In the genomic region with DNA sequence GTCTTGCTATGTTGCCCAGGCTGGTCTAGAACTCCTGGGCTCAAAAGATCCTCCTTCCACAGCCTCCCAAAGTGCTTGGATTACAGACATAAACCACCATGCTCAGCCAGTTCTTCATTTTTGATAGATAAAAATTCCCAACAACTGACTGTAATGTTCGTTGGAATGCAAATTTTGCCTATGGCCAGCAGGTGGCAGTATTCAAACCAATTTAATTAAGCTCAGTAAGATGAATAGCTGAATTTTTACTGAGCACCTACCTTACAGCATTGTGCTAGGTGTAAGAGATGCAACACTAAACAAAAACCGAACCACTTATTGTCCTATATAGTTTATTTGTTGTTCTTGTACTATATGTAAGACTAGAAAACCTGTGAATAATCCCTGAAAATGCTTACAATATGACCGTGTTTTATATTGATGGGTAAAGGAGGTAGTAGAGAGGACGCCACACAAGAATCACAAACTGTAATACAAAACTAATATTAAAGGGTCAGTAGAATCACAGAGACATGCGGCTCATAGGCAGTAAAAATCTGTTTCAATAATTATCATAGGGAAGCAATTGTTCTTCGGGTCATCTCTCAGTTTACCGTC, we compare ENCODE assay signal across 8 cellular contexts. TPM values are rescaled to one million over a fixed set of nuclear protein-coding genes. Genes with fewer than 3 reads are reported as not detected.
DNase-seq lines count a peak whose midpoint lies in the region; ATAC-seq, FAIRE-seq and TF ChIP-seq lines count a peak whose summit lies in the region.

No MANE protein-coding gene starts in this region.

- no peaks in the 10 kb centered on the region for H3K27me3 Mint-ChIP-seq in brain

- no peaks in the 10 kb centered on the region for H3K9me3 Mint-ChIP-seq in brain

- H3K27ac ChIP-seq in kidney (ENCODE audit: low read depth in 2 of 2, low read length in 2 of 2) = no peak overlapping the region
- H3K27ac ChIP-seq in tibial artery = no peak overlapping the region

- FAIRE-seq in kidney (lab: Jason Lieb, UNC) = no peak

- peak; percentile 66 to 84 for TF ChIP-seq CTCF in brain (conservative IDR thresholded peaks at IDR 0.05)
- TF ChIP-seq CTCF in kidney (IDR thresholded peaks at IDR 0.05; ENCODE audit: borderline replicate concordance, extremely low read depth, insufficient read depth) = peak; percentile 80
- peak; percentile 65 to 78 for TF ChIP-seq CTCF in tibial artery (IDR thresholded peaks at IDR 0.05)

- H3K27me3 ChIP-seq in tibial artery = no peaks in the 10 kb centered on the region

- H3K4me1 ChIP-seq in kidney (ENCODE audit: control insufficient read depth in 1 of 2, insufficient read depth in 1 of 2, low read depth in 1 of 2, low read length in 2 of 2) (no peaks in the 10 kb centered on the region), tibial artery (peaks cover 0 to 10% (median 4%) of the 10 kb centered on the region in 4 donors)

- no peak overlapping the region for H3K9ac ChIP-seq in kidney (ENCODE audit: low read length in 2 of 2)

- H3K27ac Mint-ChIP-seq in brain = no peak overlapping the region

- DNase-seq in stimulated activated CD4-positive, alpha-beta T cell treated with anti-CD3 and anti-CD28 coated beads, Interleukin-12 subunit alpha, Interleukin-12 subunit beta, amount 100 ng/mL, for 48 hours (ENCODE audit: low read depth in 2 of 3, low spot score in 1 of 3) = peak in 2 of 3 donors; percentile 11 to 36
- DNase-seq in stimulated activated CD4-positive, alpha-beta T cell treated with anti-CD3 and anti-CD28 coated beads, Interleukin-12 subunit alpha, Interleukin-12 subunit beta, amount 100 ng/mL, for 4 hours = no peak
- DNase-seq in NCI-H748 treated with DMSO at 0.1 percent for 48 hours (lab: John Stamatoyannopoulos, UW) (peak; percentile 30), kidney (no peak), tibial artery (peak in 1 of 2 donors; percentile 43), ureter (ENCODE audit: low spot score) (no peak)

- peak; percentile 54 for ATAC-seq in HG03378 (IDR thresholded peaks at IDR 0.05; ENCODE audit: unreplicated experiment)

- no peaks in the 10 kb centered on the region for H3K36me3 ChIP-seq in kidney (ENCODE audit: control insufficient read depth in 1 of 2, insufficient read depth in 2 of 2, low read length in 2 of 2)
- no peaks in the 10 kb centered on the region for H3K36me3 ChIP-seq in tibial artery

- no peak overlapping the region for H3K4me3 ChIP-seq in kidney (ENCODE audit: low read length in 2 of 2)
- no peak overlapping the region for H3K4me3 ChIP-seq in tibial artery

- no peak overlapping the region for H3K4me3 Mint-ChIP-seq in brain

- intact Hi-C loops in kidney (cut with DNase I) (no loop called here), tibial artery (cut with DNase I; ENCODE audit: low total_unique reads) (loop anchor here (5.0 kb wide), 1 partner anchor 49 kb away; no protein-coding TSS in a partner anchor)

- no peaks in the 10 kb centered on the region for H3K9me3 ChIP-seq in kidney (ENCODE audit: control insufficient read depth in 1 of 2, low read length in 2 of 2)
- H3K9me3 ChIP-seq in tibial artery = no peaks in the 10 kb centered on the region

- H3K36me3 Mint-ChIP-seq in brain = no peaks in the 10 kb centered on the region

- peaks cover 5% of the 10 kb centered on the region for H3K4me1 Mint-ChIP-seq in brain

RNA-seq across cellular contexts. Expression of a gene that starts 8.2 kb away (rescaled TPM):
- polyA plus RNA-seq in brain (ENCODE audit: insufficient read depth, low read depth, low replicate concordance) (3.1 TPM), kidney (ENCODE audit: insufficient read depth, low read depth, low replicate concordance) (4.2 TPM)
- total RNA-seq in kidney (6.5 TPM), ureter (12.8 TPM)

Comparison
In these comparisons a context has a peak if more than half of its experiments do, and no peak if none do; other contexts are left out.
1. DNase-seq: peak in stimulated activated CD4-positive, alpha-beta T cell treated with anti-CD3 and anti-CD28 coated beads, Interleukin-12 subunit alpha, Interleukin-12 subunit beta, amount 100 ng/mL, for 48 hours (2 of 3) and NCI-H748 treated with DMSO at 0.1 percent for 48 hours (single experiment); none in stimulated activated CD4-positive, alpha-beta T cell treated with anti-CD3 and anti-CD28 coated beads, Interleukin-12 subunit alpha, Interleukin-12 subunit beta, amount 100 ng/mL, for 4 hours (single experiment), kidney (single experiment) and ureter (single experiment).
2. Peak in every context shown above with its lines, with median percentiles within 50 percentile points of each other: CTCF ChIP-seq.